Comparison of ENCODE assay signal across 8 cellular contexts in the genomic region with DNA sequence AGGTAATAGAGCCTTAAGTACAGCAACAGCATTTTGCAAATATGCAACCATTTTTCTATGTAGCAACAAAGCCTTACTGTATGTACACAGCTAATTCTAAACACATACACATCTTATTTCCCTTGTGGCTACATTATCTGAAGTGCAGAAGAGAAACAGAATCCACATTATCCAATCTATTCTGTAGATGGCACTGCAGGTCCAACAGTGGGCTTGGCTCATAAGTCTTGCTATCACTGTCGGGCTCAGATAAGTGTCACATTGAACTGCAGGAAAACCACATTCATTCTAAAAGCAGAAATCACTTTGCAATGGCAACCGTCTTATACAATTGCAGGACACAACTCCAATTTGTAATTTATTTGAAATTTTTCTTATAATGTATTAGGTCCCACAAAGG.
DNase-seq lines count a peak whose midpoint lies in the region; ATAC-seq and TF ChIP-seq lines count a peak whose summit lies in the region.

No MANE protein-coding gene starts in this region.

- H3K9me3 ChIP-seq in testis, result no peaks in the 10 kb centered on the region

- TF ChIP-seq POLR2A in testis (IDR thresholded peaks at IDR 0.05), result no peak

- H3K4me1 Mint-ChIP-seq in WTC11, result peaks cover 25% of the 10 kb centered on the region

- intact Hi-C loops in testis (cut with DNase I; ENCODE audit: low total_unique reads), result no loop called here

- H3K36me3 ChIP-seq in testis (ENCODE audit: low read depth, missing control alignments), result no peaks in the 10 kb centered on the region

- no peak overlapping the region for H3K4me3 Mint-ChIP-seq in WTC11

- 40 to 41% methylated on average over 2 of the region's 2 CpGs for WGBS in testis, 2 donors

- H3K27ac ChIP-seq in testis, result no peak overlapping the region

- CTCF ChIA-PET in WTC11 (lab: Charles Lee), result no interaction called here

- H3K27me3 Mint-ChIP-seq in WTC11 (ENCODE audit: low read depth), result no peaks in the 10 kb centered on the region

- no peaks in the 10 kb centered on the region for H3K36me3 Mint-ChIP-seq in WTC11

- DNase-seq in NCI-H1092 treated with DMSO at 0.1 percent for 48 hours (lab: John Stamatoyannopoulos, UW) (peak; percentile 69), WTC11 (ENCODE audit: low spot score) (no peak), middle frontal gyrus (ENCODE audit: extremely low spot score, low spot score) (peak; percentile 71), testis (no peak), iPS-NIHi11 (ENCODE audit: low spot score) (no peak)

- no peaks in the 10 kb centered on the region for H3K9me3 Mint-ChIP-seq in WTC11

- TF ChIP-seq CTCF in WTC11 (IDR thresholded peaks at IDR 0.05) (no peak), testis (IDR thresholded peaks at IDR 0.05) (no peak)

- no peak overlapping the region for H3K4me3 ChIP-seq in testis

- peak; percentile 56 for ATAC-seq in GM18867 (IDR thresholded peaks at IDR 0.05; ENCODE audit: unreplicated experiment)
- peak; percentile 54 for ATAC-seq in WTC11
- no peak for ATAC-seq in HG02759 (IDR thresholded peaks at IDR 0.05; ENCODE audit: unreplicated experiment)
- no peak for ATAC-seq in HG02642 (IDR thresholded peaks at IDR 0.05; ENCODE audit: poor library complexity, unreplicated experiment)

- POLR2A ChIA-PET in WTC11 (lab: Charles Lee), result no interaction called here

- no peaks in the 10 kb centered on the region for H3K4me1 ChIP-seq in testis

- H3K27me3 ChIP-seq in testis, result no peaks in the 10 kb centered on the region

- H3K27ac Mint-ChIP-seq in WTC11, result no peak overlapping the region

TF ChIP-seq in WTC11, 78 proteins besides CTCF, POLR2A, EP300 and RAD21:
- TF ChIP-seq ZNF317 (CRISPR knock-in tag; IDR thresholded peaks at IDR 0.05; ENCODE audit: borderline replicate concordance, low read depth) (no peak), CREM (CRISPR knock-in tag; IDR thresholded peaks at IDR 0.05) (no peak), ESRRA (CRISPR knock-in tag; IDR thresholded peaks at IDR 0.05; ENCODE audit: borderline replicate concordance) (no peak), GRHL2 (CRISPR knock-in tag; IDR thresholded peaks at IDR 0.05; ENCODE audit: insufficient replicate concordance, severe bottlenecking) (no peak), CREB1 (CRISPR knock-in tag; IDR thresholded peaks at IDR 0.05) (no peak), ZNF423 (CRISPR knock-in tag; IDR thresholded peaks at IDR 0.05) (no peak), ETV6 (CRISPR knock-in tag; IDR thresholded peaks at IDR 0.05) (no peak), ZNF263 (CRISPR knock-in tag; IDR thresholded peaks at IDR 0.05; ENCODE audit: low read depth) (no peak)
- TF ChIP-seq, protein P1, sequence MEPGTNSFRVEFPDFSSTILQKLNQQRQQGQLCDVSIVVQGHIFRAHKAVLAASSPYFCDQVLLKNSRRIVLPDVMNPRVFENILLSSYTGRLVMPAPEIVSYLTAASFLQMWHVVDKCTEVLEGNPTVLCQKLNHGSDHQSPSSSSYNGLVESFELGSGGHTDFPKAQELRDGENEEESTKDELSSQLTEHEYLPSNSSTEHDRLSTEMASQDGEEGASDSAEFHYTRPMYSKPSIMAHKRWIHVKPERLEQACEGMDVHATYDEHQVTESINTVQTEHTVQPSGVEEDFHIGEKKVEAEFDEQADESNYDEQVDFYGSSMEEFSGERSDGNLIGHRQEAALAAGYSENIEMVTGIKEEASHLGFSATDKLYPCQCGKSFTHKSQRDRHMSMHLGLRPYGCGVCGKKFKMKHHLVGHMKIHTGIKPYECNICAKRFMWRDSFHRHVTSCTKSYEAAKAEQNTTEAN (CRISPR knock-in tag; IDR thresholded peaks at IDR 0.05), result no peak

Comparison
In these comparisons a context has a peak if more than half of its experiments do, and no peak if none do; other contexts are left out.
1. ATAC-seq: peak in GM18867 (single experiment) and WTC11 (single experiment); none in HG02759 (single experiment) and HG02642 (single experiment).
2. DNase-seq: peak in NCI-H1092 treated with DMSO at 0.1 percent for 48 hours (single experiment) and middle frontal gyrus (single experiment); none in WTC11 (single experiment), testis (single experiment) and iPS-NIHi11 (single experiment).